Comparison of ENCODE assay signal across 30 cellular contexts in the genomic region with DNA sequence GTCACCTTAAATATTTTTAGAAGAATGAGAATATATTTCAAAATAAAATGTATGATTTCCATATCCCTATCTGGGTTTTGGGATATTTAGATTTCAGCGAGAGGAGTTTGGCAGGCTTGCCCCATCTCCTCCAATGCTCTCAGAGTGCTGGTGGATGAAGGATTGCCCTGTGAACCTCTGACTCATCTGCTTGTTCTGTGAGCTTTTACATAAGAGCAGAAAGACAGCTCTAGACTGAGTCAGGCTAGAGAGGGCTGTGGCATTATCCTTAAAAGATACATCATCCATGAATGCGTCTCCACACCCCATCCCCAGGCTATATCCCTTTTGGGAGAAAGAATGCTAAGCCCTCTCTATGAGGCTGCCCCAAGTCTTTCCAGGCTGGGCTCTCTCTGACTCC.
"Had no signal": no experiment of that assay in that cellular context is flagged by ENCODE, and none has a peak within 500 bp of the region (broad histone marks: within the 10 kb centered on the region; RNA-seq: fewer than 3 reads in every experiment).

No MANE protein-coding gene starts in this region.

- H3K9me3 ChIP-seq: adrenal gland, body of pancreas, gastrocnemius medialis had no signal

- H3K27ac ChIP-seq: adrenal gland, body of pancreas, cardiac muscle cell, coronary artery, dorsolateral prefrontal cortex, epithelial cell of prostate, foreskin keratinocyte, gastrocnemius medialis, heart right ventricle had no signal

- H3K36me3 ChIP-seq: adrenal gland, cardiac muscle cell, gastrocnemius medialis, heart right ventricle had no signal

- DNase-seq: activated CD4-positive, alpha-beta memory T cell treated with anti-CD3 and anti-CD28 coated beads for 36 hours; activated CD4-positive, alpha-beta T cell treated with anti-CD3 and anti-CD28 coated beads for 36 hours; activated CD4-positive, alpha-beta T cell treated with anti-CD3 and anti-CD28 coated beads, Interleukin-2, amount 10 ng/mL, durations not matched to agents 24 days and 14 days; activated CD4-positive, CD25-positive, alpha-beta regulatory T cell; activated CD4-positive, CD25-positive, alpha-beta regulatory T cell treated with anti-CD3 and anti-CD28 coated beads, Interleukin-2, amount 50 U/mL, for 72 hours; activated CD8-positive, alpha-beta memory T cell treated with anti-CD3 and anti-CD28 coated beads, Interleukin-2, amount 10 ng/mL, durations not matched to agents 7 days and 5 days; activated CD8-positive, alpha-beta memory T cell treated with anti-CD3 and anti-CD28 coated beads, Interleukin-2, amount 50 U/mL, for 4 hours; activated CD8-positive, alpha-beta T cell treated with anti-CD3 and anti-CD28 coated beads, Interleukin-2, amount 10 ng/mL, durations not matched to agents 7 days and 5 days; activated effector memory CD4-positive, alpha-beta T cell treated with anti-CD3 and anti-CD28 coated beads, Interleukin-2, amount 50 U/mL, for 16 hours; activated naive CD4-positive, alpha-beta T cell treated with anti-CD3 and anti-CD28 coated beads for 36 hours; activated naive CD8-positive, alpha-beta T cell treated with anti-CD3 and anti-CD28 coated beads for 36 hours; activated naive CD8-positive, alpha-beta T cell treated with anti-CD3 and anti-CD28 coated beads, Interleukin-2, amount 50 U/mL, for 24 hours; activated T-cell treated with anti-CD3 and anti-CD28 coated beads, Interleukin-2, amount 50 U/mL, for 1 hour; activated T-cell treated with anti-CD3 and anti-CD28 coated beads, Interleukin-2, amount 50 U/mL, for 48 hours; adrenal gland; amygdala; aorta; body of pancreas; central memory CD4-positive, alpha-beta T cell; cerebellar nuclear complex; dorsolateral prefrontal cortex; effector memory CD4-positive, alpha-beta T cell; endodermal cell; gastrocnemius medialis; heart right ventricle; T-helper 2 cell had no signal

- H3K27me3 ChIP-seq: adrenal gland, body of pancreas, cardiac muscle cell, dorsolateral prefrontal cortex, foreskin keratinocyte, gastrocnemius medialis, heart right ventricle had no signal

- H3K4me1 ChIP-seq: adrenal gland, foreskin keratinocyte had no signal

- H3K4me3 ChIP-seq: adrenal gland, body of pancreas, cardiac muscle cell, coronary artery, dorsolateral prefrontal cortex, gastrocnemius medialis, heart right ventricle had no signal

- ATAC-seq: activated CD4-positive, alpha-beta T cell treated with anti-CD3 and anti-CD28 coated beads for 36 hours; activated CD8-positive, alpha-beta memory T cell treated with anti-CD3 and anti-CD28 coated beads, Interleukin-2, amount 10 ng/mL, durations not matched to agents 7 days and 5 days; activated CD8-positive, alpha-beta T cell treated with anti-CD3 and anti-CD28 coated beads, Interleukin-2, amount 10 ng/mL, durations not matched to agents 7 days and 5 days; activated naive CD8-positive, alpha-beta T cell treated with anti-CD3 and anti-CD28 coated beads, Interleukin-2, amount 50 U/mL, for 24 hours; body of pancreas; foreskin keratinocyte; gastrocnemius medialis; heart right ventricle had no signal
